In genomic region chr15:34366271-34367043, GRCh38 we compare ENCODE assay signal across 8 cellular contexts. TPM values are rescaled to one million over a fixed set of nuclear protein-coding genes. Genes with fewer than 3 reads are reported as not detected.
DNase-seq lines count a peak whose midpoint lies in the region; ATAC-seq and TF ChIP-seq lines count a peak whose summit lies in the region.

No MANE protein-coding gene starts in this region.

- H3K9me3 Mint-ChIP-seq in activated T-helper 2 cell treated with anti-CD3 and anti-CD28 coated beads, Interferon-gamma antibody, Interleukin-2, Interleukin-4, amounts not matched to agents 10 μg/mL and 5 μg/mL and 100 μg/mL, durations not matched to agents 14 hours and 24 hours and 36 hours, result no peaks in the 10 kb centered on the region
- H3K9me3 Mint-ChIP-seq in naive thymus-derived CD8-positive, alpha-beta T cell, result no peaks in the 10 kb centered on the region

- peak overlapping the region; percentile 85 for H3K4me3 ChIP-seq in fibroblast of pulmonary artery (replicated peaks; ENCODE audit: low read depth, low read length)

- ATAC-seq in HG03460 (IDR thresholded peaks at IDR 0.05; ENCODE audit: unreplicated experiment) (peak; percentile 1), GM18517 (IDR thresholded peaks at IDR 0.05; ENCODE audit: unreplicated experiment) (no peak)
- ATAC-seq in naive thymus-derived CD8-positive, alpha-beta T cell, result peak; percentile 1 to 3

- peak overlapping the region; percentile 98 for H3K4me3 Mint-ChIP-seq in activated T-helper 2 cell treated with anti-CD3 and anti-CD28 coated beads, Interferon-gamma antibody, Interleukin-2, Interleukin-4, amounts not matched to agents 10 μg/mL and 5 μg/mL and 100 μg/mL, durations not matched to agents 14 hours and 24 hours and 36 hours (ENCODE audit: low read depth)
- H3K4me3 Mint-ChIP-seq in naive thymus-derived CD8-positive, alpha-beta T cell, result peak overlapping the region; percentile 94 to 99 (median 96)

- intact Hi-C loops in activated T-helper 2 cell treated with anti-CD3 and anti-CD28 coated beads, Interferon-gamma antibody, Interleukin-2, Interleukin-4, amounts not matched to agents 10 μg/mL and 5 μg/mL and 100 μg/mL, durations not matched to agents 14 hours and 24 hours and 36 hours (cut with micrococcal nuclease), result loop anchor here (1.0 to 5.0 kb wide), 6 partner anchors 23 to 266 kb away; partner anchors contain the start of genes EMC7, GOLGA8A, NOP10 and NUTM1

- POLR2A ChIA-PET in naive thymus-derived CD8-positive, alpha-beta T cell (lab: Charles Lee), result interaction anchor here (0.5 to 4.3 kb wide), 23 partner anchors 11 to 304 kb away, joined by 3 to 48 read pairs (median 4); partner anchors contain the start of genes EMC4, EMC7, NOP10 and NUTM1

- peaks cover 23% of the 10 kb centered on the region for H3K36me3 Mint-ChIP-seq in activated T-helper 2 cell treated with anti-CD3 and anti-CD28 coated beads, Interferon-gamma antibody, Interleukin-2, Interleukin-4, amounts not matched to agents 10 μg/mL and 5 μg/mL and 100 μg/mL, durations not matched to agents 14 hours and 24 hours and 36 hours (ENCODE audit: low read depth)
- peaks cover 0 to 19% (median 0%) of the 10 kb centered on the region in 3 donors for H3K36me3 Mint-ChIP-seq in naive thymus-derived CD8-positive, alpha-beta T cell

- no peak for TF ChIP-seq CTCF in fibroblast of pulmonary artery (IDR thresholded peaks at IDR 0.05; ENCODE audit: low read length, missing control alignments)

- DNase-seq in DMS79 (lab: John Stamatoyannopoulos, UW) (peak; percentile 16), OCI-M1 (lab: John Stamatoyannopoulos, UW) (peak; percentile 61), fibroblast of pulmonary artery (ENCODE audit: low read depth) (peak; percentile 56), substantia nigra (lab: John Stamatoyannopoulos, UW) (peak in 31 of 49 donors; percentile 8 to 77 (median 34))
- DNase-seq in activated T-helper 2 cell treated with anti-CD3 and anti-CD28 coated beads, Interferon-gamma antibody, Interleukin-2, Interleukin-4, amounts not matched to agents 10 μg/mL and 5 μg/mL and 100 μg/mL, durations not matched to agents 14 hours and 24 hours and 36 hours (ENCODE audit: low spot score), result peak; percentile 48
- peak in 9 of 10 donors; percentile 8 to 66 (median 32) for DNase-seq in naive thymus-derived CD8-positive, alpha-beta T cell

- peak overlapping the region; percentile 90 for H3K27ac Mint-ChIP-seq in activated T-helper 2 cell treated with anti-CD3 and anti-CD28 coated beads, Interferon-gamma antibody, Interleukin-2, Interleukin-4, amounts not matched to agents 10 μg/mL and 5 μg/mL and 100 μg/mL, durations not matched to agents 14 hours and 24 hours and 36 hours
- H3K27ac Mint-ChIP-seq in naive thymus-derived CD8-positive, alpha-beta T cell, result peak overlapping the region; percentile 63 to 96 (median 94)

- no peaks in the 10 kb centered on the region for H3K27me3 Mint-ChIP-seq in activated T-helper 2 cell treated with anti-CD3 and anti-CD28 coated beads, Interferon-gamma antibody, Interleukin-2, Interleukin-4, amounts not matched to agents 10 μg/mL and 5 μg/mL and 100 μg/mL, durations not matched to agents 14 hours and 24 hours and 36 hours (ENCODE audit: low read depth)
- H3K27me3 Mint-ChIP-seq in naive thymus-derived CD8-positive, alpha-beta T cell, result no peaks in the 10 kb centered on the region

- H3K4me1 Mint-ChIP-seq in activated T-helper 2 cell treated with anti-CD3 and anti-CD28 coated beads, Interferon-gamma antibody, Interleukin-2, Interleukin-4, amounts not matched to agents 10 μg/mL and 5 μg/mL and 100 μg/mL, durations not matched to agents 14 hours and 24 hours and 36 hours (ENCODE audit: low read depth), result peaks cover 26% of the 10 kb centered on the region
- peaks cover 10 to 36% (median 29%) of the 10 kb centered on the region in 4 donors for H3K4me1 Mint-ChIP-seq in naive thymus-derived CD8-positive, alpha-beta T cell

- H3K27ac ChIP-seq in substantia nigra (ENCODE audit: low read depth, low read length, poor library complexity, severe bottlenecking), result peak overlapping the region; percentile 77

RNA-seq across cellular contexts. Expression of gene LPCAT4, which starts 0.5 kb away (rescaled TPM):
- total RNA-seq in activated T-helper 2 cell treated with anti-CD3 and anti-CD28 coated beads, Interferon-gamma antibody, Interleukin-2, Interleukin-4, amounts not matched to agents 10 μg/mL and 5 μg/mL and 100 μg/mL, durations not matched to agents 14 hours and 24 hours and 36 hours, result 70.9 and 76.1 TPM in 2 replicates
- total RNA-seq in naive thymus-derived CD8-positive, alpha-beta T cell, result 10 to 100 TPM; 63.9 to 66.3 TPM
- 10 to 100 TPM in 1 of 3 donors, 1 to 10 TPM in 2; 5.3 to 10.4 (median 8.2) TPM for polyA plus RNA-seq in naive thymus-derived CD8-positive, alpha-beta T cell

RNA-seq across cellular contexts. Expression of gene NUTM1, which starts 23.3 kb away (rescaled TPM):
- total RNA-seq in activated T-helper 2 cell treated with anti-CD3 and anti-CD28 coated beads, Interferon-gamma antibody, Interleukin-2, Interleukin-4, amounts not matched to agents 10 μg/mL and 5 μg/mL and 100 μg/mL, durations not matched to agents 14 hours and 24 hours and 36 hours, result not detected in 2 replicates
- not detected for total RNA-seq in naive thymus-derived CD8-positive, alpha-beta T cell
- polyA plus RNA-seq in naive thymus-derived CD8-positive, alpha-beta T cell, result not detected

RNA-seq across cellular contexts. Expression of gene NOP10, which starts 23.5 kb away (rescaled TPM):
- 227 and 232 TPM in 2 replicates for total RNA-seq in activated T-helper 2 cell treated with anti-CD3 and anti-CD28 coated beads, Interferon-gamma antibody, Interleukin-2, Interleukin-4, amounts not matched to agents 10 μg/mL and 5 μg/mL and 100 μg/mL, durations not matched to agents 14 hours and 24 hours and 36 hours
- total RNA-seq in naive thymus-derived CD8-positive, alpha-beta T cell, result 10 to 100 TPM; 61.7 to 64.4 TPM
- 100 to 1,000 TPM; 239 to 320 (median 257) TPM for polyA plus RNA-seq in naive thymus-derived CD8-positive, alpha-beta T cell

RNA-seq across cellular contexts. Expression of gene SLC12A6, which starts 28.9 kb away (rescaled TPM):
- 16.6 and 17.0 TPM in 2 replicates for total RNA-seq in activated T-helper 2 cell treated with anti-CD3 and anti-CD28 coated beads, Interferon-gamma antibody, Interleukin-2, Interleukin-4, amounts not matched to agents 10 μg/mL and 5 μg/mL and 100 μg/mL, durations not matched to agents 14 hours and 24 hours and 36 hours
- total RNA-seq in naive thymus-derived CD8-positive, alpha-beta T cell, result 100 to 1,000 TPM; 130 to 138 TPM
- polyA plus RNA-seq in naive thymus-derived CD8-positive, alpha-beta T cell, result 10 to 100 TPM in 1 of 3 donors, 1 to 10 TPM in 2; 4.0 to 13.3 (median 7.3) TPM
